In genomic region chr5:17400724-17401508, GRCh38 we compare ENCODE assay signal across 14 cellular contexts.
A peak's percentile ranks its signal among the peaks of the same experiment; 100 is the strongest.
DNase-seq lines count a peak whose midpoint lies in the region; TF ChIP-seq lines count a peak whose summit lies in the region.
"Had no signal": no experiment of that assay in that cellular context is flagged by ENCODE, and none has a peak within 500 bp of the region (broad histone marks: within the 10 kb centered on the region; RNA-seq: fewer than 3 reads in every experiment).

No MANE protein-coding gene starts in this region.

- H3K27ac Mint-ChIP-seq in H9 (peak overlapping the region; percentile 89 to 99 (median 98)), endodermal cell (peak overlapping the region; percentile 82), nephron progenitor cell (no peak overlapping the region)
- H3K27ac Mint-ChIP-seq in activated CD4-positive, alpha-beta T cell treated with anti-CD3 and anti-CD28 coated beads, Interleukin-2, amount 10 ng/mL, durations not matched to agents 7 days and 5 days, result no peak overlapping the region
- H3K27ac Mint-ChIP-seq: activated T-cell treated with anti-CD3 and anti-CD28 coated beads, Interleukin-2, amount 50 U/mL, for 24 hours; dendritic cell treated with granulocyte-macrophage colony-stimulating factor and Interleukin-4, amounts not matched to agents 40 ng/mL and 50 ng/mL, for 4 days; stimulated activated naive CD8-positive, alpha-beta T cell treated with anti-CD3 and anti-CD28 coated beads, Interleukin-15, amount 100 ng/mL, for 72 hours had no signal

- no peaks in the 10 kb centered on the region for H3K79me2 ChIP-seq in H9 (ENCODE audit: insufficient read depth, low read length)

- H3K36me3 ChIP-seq in endodermal cell (ENCODE audit: control insufficient read depth, insufficient read depth, low read length), result no peaks in the 10 kb centered on the region
- H3K36me3 ChIP-seq: BLaER1 had no signal

- H3K36me3 Mint-ChIP-seq in H9 (ENCODE audit: insufficient read depth in 1 of 3, low read depth in 3 of 3), result peaks cover 9 to 16% (median 11%) of the 10 kb centered on the region in 3 experiments
- no peaks in the 10 kb centered on the region for H3K36me3 Mint-ChIP-seq in endodermal cell (ENCODE audit: low read depth)
- H3K36me3 Mint-ChIP-seq in nephron progenitor cell (ENCODE audit: low read depth), result no peaks in the 10 kb centered on the region
- no peaks in the 10 kb centered on the region for H3K36me3 Mint-ChIP-seq in activated CD4-positive, alpha-beta T cell treated with anti-CD3 and anti-CD28 coated beads, Interleukin-2, amount 10 ng/mL, durations not matched to agents 7 days and 5 days (ENCODE audit: low read depth)

- no peak overlapping the region for H2BK15ac ChIP-seq in H9 (ENCODE audit: low read depth, low read length)

- H4K8ac ChIP-seq in H9 (replicated peaks; ENCODE audit: insufficient read length, low read depth, low read length), result no peak overlapping the region

- no peaks in the 10 kb centered on the region for H3K9me3 ChIP-seq in H9 (ENCODE audit: control insufficient read depth, low read depth, low read length)
- peaks cover 9% of the 10 kb centered on the region for H3K9me3 ChIP-seq in endodermal cell (ENCODE audit: control insufficient read depth, low read length)
- H3K9me3 ChIP-seq: BLaER1 had no signal

- H3K9me3 Mint-ChIP-seq in H9, result peaks cover 14 to 16% of the 10 kb centered on the region in 2 experiments
- H3K9me3 Mint-ChIP-seq in endodermal cell, result peaks cover 12% of the 10 kb centered on the region
- peaks cover 15% of the 10 kb centered on the region for H3K9me3 Mint-ChIP-seq in nephron progenitor cell
- peaks cover 4% of the 10 kb centered on the region for H3K9me3 Mint-ChIP-seq in activated CD4-positive, alpha-beta T cell treated with anti-CD3 and anti-CD28 coated beads, Interleukin-2, amount 10 ng/mL, durations not matched to agents 7 days and 5 days

- no peak overlapping the region for H3T11ph ChIP-seq in H9 (ENCODE audit: low read length)

- H4K5ac ChIP-seq in H9 (ENCODE audit: insufficient read length, low read depth, low read length), result no peak overlapping the region

- H3K4ac ChIP-seq in H9 (ENCODE audit: low read depth, low read length), result no peak overlapping the region

- H3K79me1 ChIP-seq in H9 (ENCODE audit: insufficient read depth, low read depth, low read length, poor library complexity, severe bottlenecking), result no peaks in the 10 kb centered on the region

- no peak overlapping the region for H3K23ac ChIP-seq in H9 (ENCODE audit: insufficient read length, low read depth, low read length)

- H3K14ac ChIP-seq in H9 (ENCODE audit: insufficient read depth, low read length), result no peak overlapping the region

- H2BK12ac ChIP-seq in H9 (ENCODE audit: insufficient read length, low read depth, low read length), result no peak overlapping the region

- H4K91ac ChIP-seq in H9 (ENCODE audit: insufficient read length, low read depth, low read length), result no peak overlapping the region

- H3K27ac ChIP-seq in H9 (ENCODE audit: insufficient read length, low read depth, low read length) (peak overlapping the region; percentile 67), endodermal cell (ENCODE audit: low read depth, low read length) (peak overlapping the region; percentile 15)
- H3K27ac ChIP-seq: BLaER1 had no signal

- H3K4me1 ChIP-seq in H9 (ENCODE audit: insufficient read depth, low read length) (peaks cover 14% of the 10 kb centered on the region; the same call in 1 of the 2 replicates), endodermal cell (ENCODE audit: control insufficient read depth, insufficient read depth, low read length) (peaks cover 24% of the 10 kb centered on the region)
- H3K4me1 ChIP-seq: BLaER1 had no signal

- no peak overlapping the region for H2AK5ac ChIP-seq in H9 (ENCODE audit: insufficient read length, low read length)

- H3K4me2 ChIP-seq in H9 (ENCODE audit: insufficient read depth, insufficient read length, low read length), result peak overlapping the region; percentile 84
- H3K4me2 ChIP-seq: BLaER1 had no signal

- 100% methylated on average over 3 of the region's 12 CpGs for WGBS in H9 (ENCODE audit: extremely low coverage, insufficient read length, low lambda C conversion rate)
- WGBS in endodermal cell (ENCODE audit: insufficient coverage in 1 of 2, insufficient read length in 1 of 2), 2 experiments, result 20% methylated on average over 2 to 12 of the region's 12 CpGs

- peaks cover 2% of the 10 kb centered on the region; the same call in 1 of the 2 replicates for H3K27me3 ChIP-seq in H9 (ENCODE audit: insufficient read depth, low read length)
- H3K27me3 ChIP-seq in endodermal cell (ENCODE audit: control insufficient read depth, insufficient read depth, low read length, poor library complexity, severe bottlenecking), result peaks cover 4% of the 10 kb centered on the region
- H3K27me3 ChIP-seq: BLaER1 had no signal

- no peak overlapping the region for H2BK20ac ChIP-seq in H9 (ENCODE audit: low read depth, low read length, poor library complexity, severe bottlenecking)

- no peak overlapping the region for H3K9ac ChIP-seq in H9 (ENCODE audit: extremely low read depth, insufficient read length, low read length)
- peak overlapping the region; percentile 28 for H3K9ac ChIP-seq in endodermal cell (ENCODE audit: extremely low read depth, low read length, poor library complexity, severe bottlenecking)
- H3K9ac ChIP-seq: BLaER1 had no signal

- peaks cover 4% of the 10 kb centered on the region for H3K23me2 ChIP-seq in H9 (ENCODE audit: insufficient read length, low read depth, low read length, poor library complexity, severe bottlenecking)

- peaks cover 73 to 75% of the 10 kb centered on the region in 2 experiments for H3K4me1 Mint-ChIP-seq in H9
- peaks cover 47% of the 10 kb centered on the region for H3K4me1 Mint-ChIP-seq in endodermal cell
- H3K4me1 Mint-ChIP-seq in nephron progenitor cell, result peaks cover 39% of the 10 kb centered on the region
- H3K4me1 Mint-ChIP-seq in activated CD4-positive, alpha-beta T cell treated with anti-CD3 and anti-CD28 coated beads, Interleukin-2, amount 10 ng/mL, durations not matched to agents 7 days and 5 days, result no peaks in the 10 kb centered on the region
- H3K4me1 Mint-ChIP-seq: stimulated activated naive CD8-positive, alpha-beta T cell treated with anti-CD3 and anti-CD28 coated beads, Interleukin-15, amount 100 ng/mL, for 72 hours had no signal

- peak overlapping the region; percentile 56 for H3K4me3 ChIP-seq in endodermal cell (ENCODE audit: low read length)
- H3K4me3 ChIP-seq: BLaER1 had no signal

- H2BK5ac ChIP-seq in H9 (ENCODE audit: insufficient read length, low read length), result no peak overlapping the region

- TF ChIP-seq CTCF in H9 (conservative IDR thresholded peaks at IDR 0.05) (no peak), endodermal cell (conservative IDR thresholded peaks at IDR 0.05) (no peak), nephron progenitor cell (IDR thresholded peaks at IDR 0.05) (no peak)

- no peak overlapping the region for H3K56ac ChIP-seq in H9 (ENCODE audit: insufficient read length, low read depth, low read length)

- H2AFZ ChIP-seq in H9 (ENCODE audit: low read length), result no peak overlapping the region

- no peaks in the 10 kb centered on the region for H4K20me1 ChIP-seq in H9 (ENCODE audit: control insufficient read depth, insufficient read depth, insufficient read length)
- H4K20me1 ChIP-seq: BLaER1 had no signal

- peak; percentile 52 for DNase-seq in H9
- peak; percentile 37 for DNase-seq in NCI-H345 (lab: John Stamatoyannopoulos, UW)
- DNase-seq in endodermal cell, result peak; percentile 83
- peak; percentile 10 for DNase-seq in nephron progenitor cell
- DNase-seq in activated CD4-positive, alpha-beta T cell treated with anti-CD3 and anti-CD28 coated beads, Interleukin-2, amount 10 ng/mL, durations not matched to agents 7 days and 5 days, result no peak
- DNase-seq in activated CD4-positive, alpha-beta T cell treated with anti-CD3 and anti-CD28 coated beads for 4 hours, result no peak
- no peak for DNase-seq in HuH-7 (ENCODE audit: low spot score)
- DNase-seq in GM03348 (ENCODE audit: low spot score), result no peak
- DNase-seq: activated T-cell treated with anti-CD3 and anti-CD28 coated beads, Interleukin-2, amount 50 U/mL, for 24 hours; NCI-H1048; NCI-H510A treated with DMSO at 0.1 percent for 48 hours; stimulated activated naive CD8-positive, alpha-beta T cell treated with anti-CD3 and anti-CD28 coated beads, Interleukin-15, amount 100 ng/mL, for 72 hours had no signal

- no peak overlapping the region for H3K18ac ChIP-seq in H9 (ENCODE audit: insufficient read length, low read depth, low read length)

- CTCF ChIA-PET in activated CD4-positive, alpha-beta T cell treated with anti-CD3 and anti-CD28 coated beads, Interleukin-2, amount 10 ng/mL, durations not matched to agents 7 days and 5 days (lab: Charles Lee), result no interaction called here

- H3K4me3 Mint-ChIP-seq in H9 (peak overlapping the region; percentile 19 to 52), endodermal cell (peak overlapping the region; percentile 37), nephron progenitor cell (peak overlapping the region; percentile 21)
- no peak overlapping the region for H3K4me3 Mint-ChIP-seq in activated CD4-positive, alpha-beta T cell treated with anti-CD3 and anti-CD28 coated beads, Interleukin-2, amount 10 ng/mL, durations not matched to agents 7 days and 5 days
- H3K4me3 Mint-ChIP-seq: activated T-cell treated with anti-CD3 and anti-CD28 coated beads, Interleukin-2, amount 50 U/mL, for 24 hours; dendritic cell treated with granulocyte-macrophage colony-stimulating factor and Interleukin-4, amounts not matched to agents 40 ng/mL and 50 ng/mL, for 4 days; stimulated activated naive CD8-positive, alpha-beta T cell treated with anti-CD3 and anti-CD28 coated beads, Interleukin-15, amount 100 ng/mL, for 72 hours had no signal

- no peak overlapping the region for H2BK120ac ChIP-seq in H9 (ENCODE audit: low read depth, low read length, poor library complexity, severe bottlenecking)

- peaks cover 10% of the 10 kb centered on the region for H3K27me3 Mint-ChIP-seq in H9 (ENCODE audit: low read depth)
- H3K27me3 Mint-ChIP-seq in endodermal cell (ENCODE audit: insufficient read depth), result peaks cover 60% of the 10 kb centered on the region
- peaks cover 26% of the 10 kb centered on the region for H3K27me3 Mint-ChIP-seq in nephron progenitor cell (ENCODE audit: low read depth, poor library complexity)
- no peaks in the 10 kb centered on the region for H3K27me3 Mint-ChIP-seq in activated CD4-positive, alpha-beta T cell treated with anti-CD3 and anti-CD28 coated beads, Interleukin-2, amount 10 ng/mL, durations not matched to agents 7 days and 5 days
- H3K27me3 Mint-ChIP-seq: stimulated activated naive CD8-positive, alpha-beta T cell treated with anti-CD3 and anti-CD28 coated beads, Interleukin-15, amount 100 ng/mL, for 72 hours had no signal

- POLR2A ChIA-PET in activated CD4-positive, alpha-beta T cell treated with anti-CD3 and anti-CD28 coated beads, Interleukin-2, amount 10 ng/mL, durations not matched to agents 7 days and 5 days (lab: Charles Lee), result no interaction called here

Comparison
In these comparisons a context has a peak if more than half of its experiments do, and no peak if none do; other contexts are left out.
1. DNase-seq: peak in H9 (single experiment), NCI-H345 (single experiment), endodermal cell (single experiment) and nephron progenitor cell (single experiment); none in activated CD4-positive, alpha-beta T cell treated with anti-CD3 and anti-CD28 coated beads, Interleukin-2, amount 10 ng/mL, durations not matched to agents 7 days and 5 days (single experiment), activated CD4-positive, alpha-beta T cell treated with anti-CD3 and anti-CD28 coated beads for 4 hours (0 of 2), HuH-7 (single experiment) and GM03348 (single experiment).
2. H3K27ac Mint-ChIP-seq: peak in H9 (3 of 3) and endodermal cell (single experiment); none in nephron progenitor cell (single experiment) and activated CD4-positive, alpha-beta T cell treated with anti-CD3 and anti-CD28 coated beads, Interleukin-2, amount 10 ng/mL, durations not matched to agents 7 days and 5 days (single experiment).